ENCODE assay signal across 18 cellular contexts in the genomic region with DNA sequence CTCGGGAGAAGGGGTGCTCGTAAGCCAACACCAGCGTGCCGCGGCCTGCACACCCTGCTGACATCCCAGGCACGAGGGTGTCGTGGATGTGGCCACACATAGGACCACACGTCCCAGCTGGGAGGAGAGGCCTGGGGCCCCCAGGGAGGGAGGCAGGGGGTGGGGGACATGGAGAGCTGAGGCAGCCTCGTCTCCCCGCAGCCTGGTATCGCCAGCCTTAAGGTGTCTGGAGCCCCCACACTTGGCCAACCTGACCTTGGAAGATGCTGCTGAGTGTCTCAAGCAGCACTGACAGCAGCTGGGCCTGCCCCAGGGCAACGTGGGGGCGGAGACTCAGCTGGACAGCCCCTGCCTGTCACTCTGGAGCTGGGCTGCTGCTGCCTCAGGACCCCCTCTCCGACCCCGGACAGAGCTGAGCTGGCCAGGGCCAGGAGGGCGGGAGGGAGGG. TPM values are rescaled to one million over a fixed set of nuclear protein-coding genes. Genes with fewer than 3 reads are reported as not detected.
DNase-seq lines count a peak whose midpoint lies in the region; ATAC-seq and TF ChIP-seq lines count a peak whose summit lies in the region.
"Had no signal": no experiment of that assay in that cellular context is flagged by ENCODE, and none has a peak within 500 bp of the region (broad histone marks: within the 10 kb centered on the region; RNA-seq: fewer than 3 reads in every experiment).

No MANE protein-coding gene starts in this region.

- no peak for TF ChIP-seq EP300 in gastroesophageal sphincter (IDR thresholded peaks at IDR 0.05)

- no peak overlapping the region for H3K27ac ChIP-seq in RWPE2 (ENCODE audit: poor library complexity, severe bottlenecking)
- H3K27ac ChIP-seq in gastroesophageal sphincter: peak overlapping the region in 3 of 4 donors; percentile 15 to 99 (median 28)
- H3K27ac ChIP-seq: 22Rv1, GM23248 had no signal

- DNase-seq in activated CD4-positive, alpha-beta T cell treated with anti-CD3 and anti-CD28 coated beads, Interleukin-2, amount 10 ng/mL, durations not matched to agents 24 days and 14 days: peak; percentile 62
- DNase-seq in activated CD4-positive, alpha-beta T cell treated with anti-CD3 and anti-CD28 coated beads, Interleukin-2, amount 50 U/mL, for 48 hours: no peak
- DNase-seq in RWPE2 (ENCODE audit: low spot score): peak; percentile 49
- no peak for DNase-seq in stimulated activated effector memory CD8-positive, alpha-beta T cell treated with anti-CD3 and anti-CD28 coated beads, Interleukin-12 subunit alpha, Interleukin-12 subunit beta, amount 100 ng/mL, for 72 hours (ENCODE audit: low spot score in 2 of 2)
- no peak for DNase-seq in stimulated activated naive CD4-positive, alpha-beta T cell treated with Interleukin-2 at 50 U/mL for 16 hours (lab: John Stamatoyannopoulos, UW)
- DNase-seq in NCI-H146 treated with DMSO at 0.1 percent for 48 hours (lab: John Stamatoyannopoulos, UW; ENCODE audit: unreplicated experiment): no peak
- no peak for DNase-seq in HPDE6-E6E7 (ENCODE audit: extremely low spot score)
- DNase-seq: CD8-positive, alpha-beta T cell; COR-L47; DMS153; DMS79 treated with DMSO at 0.1 percent for 48 hours; EL; GDM1; GM23248; H7 had no signal

- no peaks in the 10 kb centered on the region for H3K27me3 ChIP-seq in RWPE2 (ENCODE audit: insufficient read depth, poor library complexity, severe bottlenecking)
- H3K27me3 ChIP-seq in gastroesophageal sphincter: no peaks in the 10 kb centered on the region

- no peak overlapping the region for H3K27ac Mint-ChIP-seq in activated CD4-positive, alpha-beta T cell treated with anti-CD3 and anti-CD28 coated beads, Interleukin-2, amount 10 ng/mL, durations not matched to agents 24 days and 14 days
- peak overlapping the region; percentile 8 for H3K27ac Mint-ChIP-seq in stimulated activated effector memory CD8-positive, alpha-beta T cell treated with anti-CD3 and anti-CD28 coated beads, Interleukin-12 subunit alpha, Interleukin-12 subunit beta, amount 100 ng/mL, for 72 hours
- H3K27ac Mint-ChIP-seq: CD8-positive, alpha-beta T cell had no signal

- peaks cover 17% of the 10 kb centered on the region for H3K4me1 Mint-ChIP-seq in activated CD4-positive, alpha-beta T cell treated with anti-CD3 and anti-CD28 coated beads, Interleukin-2, amount 10 ng/mL, durations not matched to agents 24 days and 14 days
- peaks cover 28% of the 10 kb centered on the region for H3K4me1 Mint-ChIP-seq in stimulated activated effector memory CD8-positive, alpha-beta T cell treated with anti-CD3 and anti-CD28 coated beads, Interleukin-12 subunit alpha, Interleukin-12 subunit beta, amount 100 ng/mL, for 72 hours

- TF ChIP-seq CTCF in RWPE2 (IDR thresholded peaks at IDR 0.05; ENCODE audit: poor library complexity, severe bottlenecking) (no peak), gastroesophageal sphincter (IDR thresholded peaks at IDR 0.05) (no peak)

- peaks cover 35% of the 10 kb centered on the region for H3K36me3 Mint-ChIP-seq in activated CD4-positive, alpha-beta T cell treated with anti-CD3 and anti-CD28 coated beads, Interleukin-2, amount 10 ng/mL, durations not matched to agents 24 days and 14 days (ENCODE audit: low read depth)
- peaks cover 53% of the 10 kb centered on the region for H3K36me3 Mint-ChIP-seq in stimulated activated effector memory CD8-positive, alpha-beta T cell treated with anti-CD3 and anti-CD28 coated beads, Interleukin-12 subunit alpha, Interleukin-12 subunit beta, amount 100 ng/mL, for 72 hours

- H3K36me3 ChIP-seq in RWPE2 (ENCODE audit: low read depth) (peaks cover 36% of the 10 kb centered on the region), gastroesophageal sphincter (peaks cover 0 to 49% of the 10 kb centered on the region in 2 donors)

- no peaks in the 10 kb centered on the region for H3K9me3 ChIP-seq in RWPE2 (ENCODE audit: severe bottlenecking)
- H3K9me3 ChIP-seq in gastroesophageal sphincter: no peaks in the 10 kb centered on the region

- H3K27me3 Mint-ChIP-seq in activated CD4-positive, alpha-beta T cell treated with anti-CD3 and anti-CD28 coated beads, Interleukin-2, amount 10 ng/mL, durations not matched to agents 24 days and 14 days: no peaks in the 10 kb centered on the region

- H3K4me1 ChIP-seq in RWPE2 (ENCODE audit: insufficient read depth, poor library complexity, severe bottlenecking) (no peaks in the 10 kb centered on the region), gastroesophageal sphincter (peaks cover 0 to 34% (median 18%) of the 10 kb centered on the region in 3 donors)

- ATAC-seq in RWPE2 (ENCODE audit: low read depth) (no peak), gastroesophageal sphincter (no peak)
- ATAC-seq in stimulated activated effector memory CD8-positive, alpha-beta T cell treated with anti-CD3 and anti-CD28 coated beads, Interleukin-12 subunit alpha, Interleukin-12 subunit beta, amount 100 ng/mL, for 72 hours: no peak
- ATAC-seq: CD8-positive, alpha-beta T cell had no signal

- no peak for TF ChIP-seq POLR2A in gastroesophageal sphincter (IDR thresholded peaks at IDR 0.05)

- H3K4me3 Mint-ChIP-seq in activated CD4-positive, alpha-beta T cell treated with anti-CD3 and anti-CD28 coated beads, Interleukin-2, amount 10 ng/mL, durations not matched to agents 24 days and 14 days: no peak overlapping the region
- no peak overlapping the region for H3K4me3 Mint-ChIP-seq in stimulated activated effector memory CD8-positive, alpha-beta T cell treated with anti-CD3 and anti-CD28 coated beads, Interleukin-12 subunit alpha, Interleukin-12 subunit beta, amount 100 ng/mL, for 72 hours
- H3K4me3 Mint-ChIP-seq: CD14-positive monocyte; CD8-positive, alpha-beta T cell had no signal

- H3K4me3 ChIP-seq in RWPE2 (ENCODE audit: severe bottlenecking): no peak overlapping the region
- H3K4me3 ChIP-seq in gastroesophageal sphincter: no peak overlapping the region
- H3K4me3 ChIP-seq: GM23248 had no signal

- H3K9me3 Mint-ChIP-seq in activated CD4-positive, alpha-beta T cell treated with anti-CD3 and anti-CD28 coated beads, Interleukin-2, amount 10 ng/mL, durations not matched to agents 24 days and 14 days: peaks cover 5% of the 10 kb centered on the region
- H3K9me3 Mint-ChIP-seq in stimulated activated effector memory CD8-positive, alpha-beta T cell treated with anti-CD3 and anti-CD28 coated beads, Interleukin-12 subunit alpha, Interleukin-12 subunit beta, amount 100 ng/mL, for 72 hours: no peaks in the 10 kb centered on the region
- H3K9me3 Mint-ChIP-seq: CD8-positive, alpha-beta T cell had no signal

- intact Hi-C loops in activated CD4-positive, alpha-beta T cell treated with anti-CD3 and anti-CD28 coated beads, Interleukin-2, amount 10 ng/mL, durations not matched to agents 24 days and 14 days (cut with micrococcal nuclease): loop anchor here (5.0 kb wide), 2 partner anchors 53 to 237 kb away; partner anchors contain the start of genes AP3D1 and KLF16

- WGBS in gastroesophageal sphincter (ENCODE audit: low coverage in 1 of 2), 2 donors: 40% methylated on average over 1 of the region's 16 CpGs; no CpG with 5 or more reads in 1 of the 2 donors

RNA-seq across cellular contexts. Expression of gene IZUMO4, which starts 2.4 kb away (rescaled TPM):
- 9.5 and 10.0 TPM in 2 replicates for total RNA-seq in activated CD4-positive, alpha-beta T cell treated with anti-CD3 and anti-CD28 coated beads, Interleukin-2, amount 10 ng/mL, durations not matched to agents 24 days and 14 days
- total RNA-seq in gastroesophageal sphincter: 10 to 100 TPM in 1 of 4 donors, 1 to 10 TPM in 3; 2.4 to 17.3 (median 4.3) TPM

RNA-seq across cellular contexts. Expression of gene MOB3A, which starts 3.0 kb away (rescaled TPM):
- 184 and 185 TPM in 2 replicates for total RNA-seq in activated CD4-positive, alpha-beta T cell treated with anti-CD3 and anti-CD28 coated beads, Interleukin-2, amount 10 ng/mL, durations not matched to agents 24 days and 14 days
- total RNA-seq in gastroesophageal sphincter: 10 to 100 TPM; 29.0 to 69.9 (median 38.6) TPM

RNA-seq across cellular contexts. Expression of gene MKNK2, which starts 48.0 kb away (rescaled TPM):
- total RNA-seq in activated CD4-positive, alpha-beta T cell treated with anti-CD3 and anti-CD28 coated beads, Interleukin-2, amount 10 ng/mL, durations not matched to agents 24 days and 14 days: 159 and 169 TPM in 2 replicates
- total RNA-seq in gastroesophageal sphincter: 100 to 1,000 TPM in 3 of 4 donors, 10 to 100 TPM in 1; 98.4 to 195 (median 173) TPM

RNA-seq across cellular contexts. Expression of gene AP3D1, which starts 52.3 kb away (rescaled TPM):
- 104 and 113 TPM in 2 replicates for total RNA-seq in activated CD4-positive, alpha-beta T cell treated with anti-CD3 and anti-CD28 coated beads, Interleukin-2, amount 10 ng/mL, durations not matched to agents 24 days and 14 days
- 100 to 1,000 TPM in 1 of 4 donors, 10 to 100 TPM in 3; 69.9 to 132 (median 73.8) TPM for total RNA-seq in gastroesophageal sphincter

Comparison
In these comparisons a context has a peak if more than half of its experiments do, and no peak if none do; other contexts are left out.
1. DNase-seq: peak in activated CD4-positive, alpha-beta T cell treated with anti-CD3 and anti-CD28 coated beads, Interleukin-2, amount 10 ng/mL, durations not matched to agents 24 days and 14 days (single experiment) and RWPE2 (single experiment); none in activated CD4-positive, alpha-beta T cell treated with anti-CD3 and anti-CD28 coated beads, Interleukin-2, amount 50 U/mL, for 48 hours (0 of 2), stimulated activated effector memory CD8-positive, alpha-beta T cell treated with anti-CD3 and anti-CD28 coated beads, Interleukin-12 subunit alpha, Interleukin-12 subunit beta, amount 100 ng/mL, for 72 hours (0 of 2), stimulated activated naive CD4-positive, alpha-beta T cell treated with Interleukin-2 at 50 U/mL for 16 hours (single experiment), NCI-H146 treated with DMSO at 0.1 percent for 48 hours (single experiment) and HPDE6-E6E7 (single experiment).